Comparison of ENCODE assay signal across 14 cellular contexts in the genomic region with DNA sequence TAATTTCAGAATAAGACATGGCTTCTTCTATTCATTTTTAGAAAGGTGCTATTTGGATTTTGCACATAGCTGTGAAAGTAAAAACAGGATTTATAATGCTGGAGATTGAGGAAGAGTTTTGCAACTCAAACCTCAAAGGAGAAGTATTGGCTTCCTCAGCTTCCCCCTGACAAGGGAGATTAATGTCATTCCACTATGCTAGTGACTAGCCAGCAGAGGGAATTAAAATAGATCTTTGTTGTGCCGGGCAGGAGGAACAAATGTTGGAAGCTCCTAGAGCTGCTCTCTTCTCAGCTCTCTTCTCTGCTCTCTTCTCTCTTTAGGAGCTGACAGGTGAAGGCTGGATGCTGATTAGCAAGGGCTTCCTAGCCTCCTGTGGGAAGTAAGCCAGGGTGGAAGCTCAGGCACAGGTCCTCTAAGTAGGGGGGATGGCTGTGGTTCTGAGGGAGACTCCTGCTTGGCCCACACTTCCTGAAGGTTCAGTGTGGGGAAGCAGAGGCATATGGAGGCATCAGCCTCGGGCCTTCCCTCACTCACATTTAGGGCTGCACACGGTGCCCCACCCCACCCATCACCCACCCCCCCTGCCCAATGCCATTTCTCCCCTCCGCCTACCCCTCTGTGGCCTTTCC. TPM values are rescaled to one million over a fixed set of nuclear protein-coding genes. Genes with fewer than 3 reads are reported as not detected.
DNase-seq lines count a peak whose midpoint lies in the region; ATAC-seq and TF ChIP-seq lines count a peak whose summit lies in the region.
"Had no signal": no experiment of that assay in that cellular context is flagged by ENCODE, and none has a peak within 500 bp of the region (broad histone marks: within the 10 kb centered on the region; RNA-seq: fewer than 3 reads in every experiment).

No MANE protein-coding gene starts in this region.

- H3K27me3 ChIP-seq in SK-N-SH (ENCODE audit: insufficient read depth), result no peaks in the 10 kb centered on the region
- peaks cover 23% of the 10 kb centered on the region for H3K27me3 ChIP-seq in GM23248 (replicated peaks; ENCODE audit: insufficient read depth)

- TF ChIP-seq RAD21 in SK-N-SH (IDR thresholded peaks at IDR 0.05; ENCODE audit: low read length), result no peak

- H3K4me2 ChIP-seq in SK-N-SH (no peak overlapping the region), GM23248 (ENCODE audit: unreplicated experiment) (no peak overlapping the region)

- peak overlapping the region; percentile 82 for H3K27ac Mint-ChIP-seq in stimulated activated naive B cell treated with anti-CD40 and anti-IgM and Interleukin-4, amounts not matched to agents 10 μg/mL and 1 μg/mL and 100 μg/mL, for 72 hours
- no peak overlapping the region for H3K27ac Mint-ChIP-seq in nephron progenitor cell

- no peak overlapping the region for H3K4me3 ChIP-seq in SK-N-SH (ENCODE audit: low read depth in 2 of 2, low read length in 1 of 2)
- H3K4me3 ChIP-seq in GM23248, result no peak overlapping the region
- H3K4me3 ChIP-seq: skin epidermis had no signal

- peaks cover 6 to 7% of the 10 kb centered on the region in 2 donors for H3K36me3 Mint-ChIP-seq in stimulated activated naive B cell treated with anti-CD40 and anti-IgM and Interleukin-4, amounts not matched to agents 10 μg/mL and 1 μg/mL and 100 μg/mL, for 72 hours
- no peaks in the 10 kb centered on the region for H3K36me3 Mint-ChIP-seq in nephron progenitor cell (ENCODE audit: low read depth)

- H3K4me1 ChIP-seq in SK-N-SH (ENCODE audit: control insufficient read depth in 1 of 2, insufficient read depth in 2 of 2, low read depth in 1 of 2, low read length in 1 of 2) (0 out of 4 replicates have a peak, but pooled peaks cover 0 to 4% of the 10 kb centered on the region in 2 experiments), GM23248 (ENCODE audit: insufficient read depth) (peaks cover 7% of the 10 kb centered on the region)

- H3K27me3 Mint-ChIP-seq in stimulated activated naive B cell treated with anti-CD40 and anti-IgM and Interleukin-4, amounts not matched to agents 10 μg/mL and 1 μg/mL and 100 μg/mL, for 72 hours, result no peaks in the 10 kb centered on the region
- H3K27me3 Mint-ChIP-seq in nephron progenitor cell (ENCODE audit: low read depth, poor library complexity), result peaks cover 11% of the 10 kb centered on the region

- no peaks in the 10 kb centered on the region for H3K9me2 ChIP-seq in SK-N-SH
- H3K9me2 ChIP-seq in GM23248 (ENCODE audit: insufficient read depth), result 0 out of 2 replicates have a peak, but pooled peaks cover 5% of the 10 kb centered on the region

- H3K79me2 ChIP-seq in SK-N-SH (ENCODE audit: insufficient read depth) (no peaks in the 10 kb centered on the region), GM23248 (ENCODE audit: insufficient read depth) (no peaks in the 10 kb centered on the region)

- H3F3A ChIP-seq in SK-N-SH (replicated peaks; ENCODE audit: insufficient read depth) (peaks cover 7% of the 10 kb centered on the region), GM23248 (ENCODE audit: insufficient read depth) (peaks cover 7% of the 10 kb centered on the region; the same call in 1 of the 2 replicates)

- H3K9me3 ChIP-seq in SK-N-SH (no peaks in the 10 kb centered on the region), GM23248 (ENCODE audit: low read depth) (no peaks in the 10 kb centered on the region)

- in situ Hi-C loops in GM23248 (cut with MboI), result no loop called here

- no peak overlapping the region for H3K9ac ChIP-seq in SK-N-SH
- H3K9ac ChIP-seq in GM23248, result no peak overlapping the region

- H2AFZ ChIP-seq in SK-N-SH (ENCODE audit: low read depth) (no peak overlapping the region), GM23248 (no peak overlapping the region)

- H3K36me3 ChIP-seq in SK-N-SH (replicated peaks in 1 of 2; ENCODE audit: control insufficient read depth in 1 of 2, insufficient read depth in 2 of 2, low read length in 1 of 2) (no peaks in the 10 kb centered on the region), GM23248 (ENCODE audit: low read depth) (no peaks in the 10 kb centered on the region)

- DNase-seq in SK-N-SH, result no peak
- DNase-seq in amniotic epithelial cell (ENCODE audit: low read depth), result peak; percentile 32
- peak; percentile 12 for DNase-seq in left kidney (ENCODE audit: low read depth, low spot score)
- no peak for DNase-seq in stimulated activated naive B cell treated with anti-CD40 and anti-IgM and Interleukin-4, amounts not matched to agents 10 μg/mL and 1 μg/mL and 100 μg/mL, for 72 hours
- no peak for DNase-seq in AG08396 (ENCODE audit: low spot score)
- DNase-seq in nephron progenitor cell, result no peak
- DNase-seq in GM23248, result no peak
- DNase-seq: activated CD4-positive, CD25-positive, alpha-beta regulatory T cell; activated effector memory CD4-positive, alpha-beta T cell treated with anti-CD3 and anti-CD28 coated beads, Interleukin-2, amount 50 U/mL, for 16 hours had no signal

- TF ChIP-seq EP300 in SK-N-SH (IDR thresholded peaks at IDR 0.05; ENCODE audit: borderline replicate concordance in 1 of 2, low read depth in 1 of 2, low read length in 1 of 2), result no peak

- no peaks in the 10 kb centered on the region for H3K9me3 Mint-ChIP-seq in stimulated activated naive B cell treated with anti-CD40 and anti-IgM and Interleukin-4, amounts not matched to agents 10 μg/mL and 1 μg/mL and 100 μg/mL, for 72 hours
- H3K9me3 Mint-ChIP-seq in nephron progenitor cell, result no peaks in the 10 kb centered on the region

- H4K20me1 ChIP-seq in SK-N-SH (ENCODE audit: insufficient read depth) (no peaks in the 10 kb centered on the region), GM23248 (ENCODE audit: insufficient read depth) (no peaks in the 10 kb centered on the region)

- no peak for ATAC-seq in SK-N-SH treated with all-trans-retinoic acid at 6 μM for 48 hours
- peak; percentile 35 to 46 for ATAC-seq in stimulated activated naive B cell treated with anti-CD40 and anti-IgM and Interleukin-4, amounts not matched to agents 10 μg/mL and 1 μg/mL and 100 μg/mL, for 72 hours (replicated peaks)

- 39% methylated on average over 4 of the region's 4 CpGs for WGBS in SK-N-SH (ENCODE audit: low lambda C conversion rate)
- 25 to 42% methylated on average over 2 to 4 of the region's 4 CpGs for WGBS in GM23248 (ENCODE audit: low coverage in 1 of 2, low lambda C conversion rate in 2 of 2, missing lambda C conversion rate in 2 of 2), 2 experiments

- H3K4me1 Mint-ChIP-seq in stimulated activated naive B cell treated with anti-CD40 and anti-IgM and Interleukin-4, amounts not matched to agents 10 μg/mL and 1 μg/mL and 100 μg/mL, for 72 hours, result peaks cover 48 to 58% of the 10 kb centered on the region in 2 donors
- H3K4me1 Mint-ChIP-seq in nephron progenitor cell, result peaks cover 27% of the 10 kb centered on the region

- H3K27ac ChIP-seq in SK-N-SH (ENCODE audit: low read depth in 2 of 2, low read length in 1 of 2) (no peak overlapping the region), GM23248 (no peak overlapping the region)
- H3K27ac ChIP-seq: RWPE1 had no signal

- H3K4me3 Mint-ChIP-seq in stimulated activated naive B cell treated with anti-CD40 and anti-IgM and Interleukin-4, amounts not matched to agents 10 μg/mL and 1 μg/mL and 100 μg/mL, for 72 hours, result peak overlapping the region in 1 of 2 donors; percentile 7
- H3K4me3 Mint-ChIP-seq in nephron progenitor cell, result no peak overlapping the region

- TF ChIP-seq CTCF in SK-N-SH (IDR thresholded peaks at IDR 0.05) (no peak), nephron progenitor cell (IDR thresholded peaks at IDR 0.05) (no peak)

- CTCF ChIA-PET in SK-N-SH (lab: Yijun Ruan, JAX), result interaction anchor here (1.2 kb wide), 1 partner anchor 34 kb away, joined by 4 read pairs; no protein-coding TSS in a partner anchor

- POLR2A ChIA-PET in SK-N-SH (lab: Yijun Ruan, JAX), result no interaction called here

TF ChIP-seq in SK-N-SH, 30 proteins besides CTCF, POLR2A, EP300 and RAD21 (continues in another document):
- TF ChIP-seq JUND (IDR thresholded peaks at IDR 0.05), result no peak
- no peak for TF ChIP-seq FOSL2 (IDR thresholded peaks at IDR 0.05; ENCODE audit: borderline replicate concordance, low read depth)
- TF ChIP-seq, protein P1, sequence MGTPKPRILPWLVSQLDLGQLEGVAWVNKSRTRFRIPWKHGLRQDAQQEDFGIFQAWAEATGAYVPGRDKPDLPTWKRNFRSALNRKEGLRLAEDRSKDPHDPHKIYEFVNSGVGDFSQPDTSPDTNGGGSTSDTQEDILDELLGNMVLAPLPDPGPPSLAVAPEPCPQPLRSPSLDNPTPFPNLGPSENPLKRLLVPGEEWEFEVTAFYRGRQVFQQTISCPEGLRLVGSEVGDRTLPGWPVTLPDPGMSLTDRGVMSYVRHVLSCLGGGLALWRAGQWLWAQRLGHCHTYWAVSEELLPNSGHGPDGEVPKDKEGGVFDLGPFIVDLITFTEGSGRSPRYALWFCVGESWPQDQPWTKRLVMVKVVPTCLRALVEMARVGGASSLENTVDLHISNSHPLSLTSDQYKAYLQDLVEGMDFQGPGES (IDR thresholded peaks at IDR 0.05; ENCODE audit: low read depth, low read length), result no peak
- no peak for TF ChIP-seq NRF1 (IDR thresholded peaks at IDR 0.05; ENCODE audit: low read depth, low read length)

RNA-seq across cellular contexts. Expression of a gene that starts 29.6 kb away (rescaled TPM):
- not detected in 2 replicates for polyA plus RNA-seq in SK-N-SH (2012; rRNA removed)
- 0.01 TPM in 1 of 2 replicates, not detected in the other for polyA plus RNA-seq in SK-N-SH (2012; cell fraction: cytosol; rRNA removed)
- 0.02 TPM in 1 of 2 replicates, not detected in the other for polyA plus RNA-seq in SK-N-SH (2012; cell fraction: nucleus; rRNA removed)
- total RNA-seq in GM23248 (2014; rRNA removed; shearing (Covaris generic)), result not detected in 2 replicates
- polyA plus RNA-seq in GM23248 (2016; fragmentation: Nextera tagmentation; extraction: Ambion mirVana), result not detected in 2 replicates
- total RNA-seq: glomerular endothelial cell, lung microvascular endothelial cell had no signal

RNA-seq across cellular contexts. Expression of a gene that starts 57.8 kb away (rescaled TPM):
- polyA plus RNA-seq in SK-N-SH (2012; rRNA removed) (not detected in 2 replicates), GM23248 (2016; fragmentation: Nextera tagmentation; extraction: Ambion mirVana) (not detected in 2 replicates)
- polyA plus RNA-seq in SK-N-SH (2012; cell fraction: cytosol; rRNA removed), result not detected in 2 replicates
- 0.02 TPM in 1 of 2 replicates, not detected in the other for polyA plus RNA-seq in SK-N-SH (2012; cell fraction: nucleus; rRNA removed)
- total RNA-seq in GM23248 (2014; rRNA removed; shearing (Covaris generic)), result not detected in 2 replicates
- total RNA-seq: glomerular endothelial cell, lung microvascular endothelial cell had no signal

Comparison
In these comparisons a context has a peak if more than half of its experiments do, and no peak if none do; other contexts are left out.
1. DNase-seq: peak in amniotic epithelial cell (single experiment) and left kidney (single experiment); none in SK-N-SH (single experiment), stimulated activated naive B cell treated with anti-CD40 and anti-IgM and Interleukin-4, amounts not matched to agents 10 μg/mL and 1 μg/mL and 100 μg/mL, for 72 hours (single experiment), AG08396 (single experiment), nephron progenitor cell (single experiment) and GM23248 (single experiment).